21 cellular contexts compared by ENCODE assay signal in the genomic region with DNA sequence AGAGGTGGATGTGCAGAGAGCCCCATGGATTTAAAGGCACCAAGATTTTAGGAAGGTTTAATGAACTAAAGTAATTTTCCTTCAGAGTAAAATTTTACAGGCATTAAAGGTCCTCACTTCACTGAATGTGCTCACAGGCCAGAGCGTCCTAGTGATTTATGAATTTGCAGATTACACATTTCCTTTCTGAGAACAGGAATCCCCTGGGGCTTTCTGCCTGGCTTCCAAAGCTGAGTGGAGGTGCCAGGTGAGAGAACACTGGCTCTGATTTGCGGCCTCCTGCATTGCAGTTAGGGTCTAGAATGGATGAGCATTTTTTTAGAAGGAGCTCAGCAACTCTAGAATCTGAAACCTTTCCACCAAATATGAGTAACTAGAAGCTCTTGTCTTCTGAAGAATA.
DNase-seq lines count a peak whose midpoint lies in the region; ATAC-seq lines count a peak whose summit lies in the region.
"Had no signal": no experiment of that assay in that cellular context is flagged by ENCODE, and none has a peak within 500 bp of the region (broad histone marks: within the 10 kb centered on the region; RNA-seq: fewer than 3 reads in every experiment).

No MANE protein-coding gene starts in this region.

- no peak overlapping the region for H3K18ac ChIP-seq in mesenchymal stem cell (ENCODE audit: low read depth in 1 of 2, low read length in 2 of 2)

- H3K27me3 ChIP-seq in mesenchymal stem cell (ENCODE audit: control insufficient read depth in 1 of 2, insufficient read depth in 1 of 2, low read length in 2 of 2), result no peaks in the 10 kb centered on the region
- H3K27me3 ChIP-seq: spleen had no signal

- no peak overlapping the region for H2BK12ac ChIP-seq in mesenchymal stem cell (ENCODE audit: low read length in 2 of 2)

- no peak overlapping the region for H2AFZ ChIP-seq in mesenchymal stem cell (ENCODE audit: low read depth, low read length)

- H3K27ac ChIP-seq in mesenchymal stem cell (ENCODE audit: low read length, poor library complexity, severe bottlenecking), result no peak overlapping the region
- H3K27ac ChIP-seq: dorsolateral prefrontal cortex, epithelial cell of prostate, gastroesophageal sphincter, spleen had no signal

- H4K91ac ChIP-seq in mesenchymal stem cell (ENCODE audit: low read length), result no peak overlapping the region

- no peak overlapping the region for H4K8ac ChIP-seq in mesenchymal stem cell (ENCODE audit: low read length)

- H3K4me2 ChIP-seq in mesenchymal stem cell (ENCODE audit: low read length, poor library complexity, severe bottlenecking), result no peak overlapping the region

- H3K4me1 ChIP-seq in mesenchymal stem cell (ENCODE audit: control insufficient read depth, insufficient read depth, low read depth, low read length), result no peaks in the 10 kb centered on the region
- H3K4me1 ChIP-seq: gastroesophageal sphincter, spleen had no signal

- DNase-seq in islet precursor cell, result peak; percentile 25
- no peak for DNase-seq in mesenchymal stem cell
- no peak for DNase-seq in NCI-H748 (lab: John Stamatoyannopoulos, UW; ENCODE audit: unreplicated experiment)
- DNase-seq: activated gamma-delta T cell treated with Interleukin-2 at 50 U/mL for 16 hours, caudate nucleus, COR-L47, dorsolateral prefrontal cortex, Karpas-422, mucosa of descending colon, NCI-H1105 treated with DMSO at 0.1 percent for 48 hours, NCI-H226, Right ventricle myocardium superior, spleen, substantia nigra had no signal

- H3K4me3 ChIP-seq in mesenchymal stem cell (ENCODE audit: insufficient read depth in 1 of 2, low read depth in 1 of 2, low read length in 2 of 2), result no peak overlapping the region
- H3K4me3 ChIP-seq: dorsolateral prefrontal cortex, gastroesophageal sphincter, mucosa of descending colon, spleen had no signal

- 62% methylated on average over 2 of the region's 2 CpGs for WGBS in mesenchymal stem cell

- no peak overlapping the region for H3K9ac ChIP-seq in mesenchymal stem cell (ENCODE audit: low read length)

- H3K79me1 ChIP-seq in mesenchymal stem cell (replicated peaks; ENCODE audit: low read length, poor library complexity, severe bottlenecking), result no peaks in the 10 kb centered on the region

- H2BK15ac ChIP-seq in mesenchymal stem cell (ENCODE audit: low read depth, poor library complexity, severe bottlenecking), result no peak overlapping the region

- H2BK5ac ChIP-seq in mesenchymal stem cell (ENCODE audit: low read depth, low read length, poor library complexity, severe bottlenecking), result no peak overlapping the region

- no peak overlapping the region for H3K23ac ChIP-seq in mesenchymal stem cell (ENCODE audit: low read length in 2 of 2)

- peaks cover 1% of the 10 kb centered on the region for H3K9me3 ChIP-seq in mesenchymal stem cell (ENCODE audit: control insufficient read depth, low read length)
- H3K9me3 ChIP-seq: gastroesophageal sphincter, mucosa of descending colon, spleen had no signal

- H3K4ac ChIP-seq in mesenchymal stem cell (ENCODE audit: low read depth in 1 of 2, low read length in 2 of 2), result no peak overlapping the region

- H2AK5ac ChIP-seq in mesenchymal stem cell (ENCODE audit: low read length, severe bottlenecking), result no peak overlapping the region

- ATAC-seq in GM18861 (IDR thresholded peaks at IDR 0.05; ENCODE audit: unreplicated experiment) (peak; percentile 46), GM21529 (IDR thresholded peaks at IDR 0.05; ENCODE audit: unreplicated experiment) (peak; percentile 45), HG03442 (IDR thresholded peaks at IDR 0.05; ENCODE audit: unreplicated experiment) (peak; percentile 64), HG03342 (IDR thresholded peaks at IDR 0.05; ENCODE audit: unreplicated experiment) (no peak)
- ATAC-seq: gastroesophageal sphincter, left lobe of liver, mucosa of descending colon had no signal

- no peak overlapping the region for H3K14ac ChIP-seq in mesenchymal stem cell (ENCODE audit: low read length in 2 of 2)

- H2BK120ac ChIP-seq in mesenchymal stem cell (ENCODE audit: low read depth, low read length), result no peak overlapping the region

- H3K36me3 ChIP-seq in mesenchymal stem cell (ENCODE audit: control insufficient read depth in 1 of 2, insufficient read depth in 2 of 2, low read depth in 1 of 2, low read length in 2 of 2), result no peaks in the 10 kb centered on the region
- H3K36me3 ChIP-seq: gastroesophageal sphincter, spleen had no signal
